6 cellular contexts compared by ENCODE assay signal in the genomic region with DNA sequence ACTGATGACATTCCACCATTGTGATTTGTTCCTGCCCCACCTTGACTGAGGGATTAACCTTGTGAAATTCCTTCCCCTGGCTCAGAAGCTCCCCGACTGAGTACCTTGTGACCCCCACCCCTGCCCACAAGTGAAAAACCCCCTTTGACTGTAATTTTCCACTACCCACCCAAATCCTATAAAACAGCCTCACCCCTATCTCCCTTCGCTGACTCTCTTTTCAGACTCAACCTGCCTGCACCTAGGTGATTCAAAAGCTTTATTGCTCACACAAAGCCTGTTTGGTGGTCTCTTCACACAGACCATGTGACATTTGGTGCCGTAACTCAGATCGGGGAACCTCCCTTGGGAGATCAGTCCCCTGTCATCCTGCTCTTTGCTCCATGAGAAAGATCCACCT. TPM values are rescaled to one million over a fixed set of nuclear protein-coding genes. Genes with fewer than 3 reads are reported as not detected.
"Had no signal": no experiment of that assay in that cellular context is flagged by ENCODE, and none has a peak within 500 bp of the region (broad histone marks: within the 10 kb centered on the region; RNA-seq: fewer than 3 reads in every experiment).

No MANE protein-coding gene starts in this region.

RNA-seq across cellular contexts. Expression of gene SELL, which starts 28.3 kb away (rescaled TPM):
- total RNA-seq: osteocyte, vagina had no signal

RNA-seq across cellular contexts. Expression of gene SELE, which starts 50.7 kb away (rescaled TPM):
- total RNA-seq: mammary epithelial cell, mononuclear cell, natural killer cell, osteocyte had no signal
- polyA plus RNA-seq: immature natural killer cell, mammary epithelial cell had no signal

RNA-seq across cellular contexts. Expression of gene SELP, which starts 53.2 kb away (rescaled TPM):
- total RNA-seq: mammary epithelial cell, osteocyte had no signal
- polyA plus RNA-seq: mammary epithelial cell had no signal
